1 cellular context compared by ENCODE assay signal in the genomic region with DNA sequence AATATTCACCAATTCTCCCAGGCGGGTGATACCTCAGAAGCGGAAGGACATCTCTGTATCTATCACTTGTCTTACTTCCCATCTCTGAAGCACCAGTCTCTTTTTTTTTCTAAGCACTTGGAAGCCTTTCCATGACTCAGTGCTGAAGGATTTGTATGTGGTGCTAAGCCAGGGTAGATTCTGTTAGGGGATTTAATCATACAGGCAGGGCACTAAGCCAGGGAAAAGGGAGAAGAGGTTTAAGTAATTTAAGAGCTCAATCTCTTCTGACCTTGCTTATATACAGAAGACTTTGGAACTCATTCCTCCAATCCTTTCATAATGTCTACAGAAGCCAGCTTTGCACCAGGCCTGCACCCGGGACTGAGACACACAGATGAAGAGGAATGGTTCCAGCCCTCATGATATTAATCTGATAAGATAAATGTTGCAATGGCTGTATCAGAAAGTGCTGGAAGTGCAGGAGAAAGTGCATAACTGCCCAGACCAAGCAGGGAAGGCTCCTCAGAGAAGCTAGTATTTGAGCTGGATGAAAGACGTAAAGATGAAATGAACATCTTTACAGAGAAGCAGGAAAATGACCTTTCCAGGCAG.
TF ChIP-seq lines count a peak whose summit lies in the region.

No MANE protein-coding gene starts in this region.

TF ChIP-seq in HepG2, 621 proteins besides CTCF, POLR2A, EP300 and RAD21:
- TF ChIP-seq, protein P1, sequence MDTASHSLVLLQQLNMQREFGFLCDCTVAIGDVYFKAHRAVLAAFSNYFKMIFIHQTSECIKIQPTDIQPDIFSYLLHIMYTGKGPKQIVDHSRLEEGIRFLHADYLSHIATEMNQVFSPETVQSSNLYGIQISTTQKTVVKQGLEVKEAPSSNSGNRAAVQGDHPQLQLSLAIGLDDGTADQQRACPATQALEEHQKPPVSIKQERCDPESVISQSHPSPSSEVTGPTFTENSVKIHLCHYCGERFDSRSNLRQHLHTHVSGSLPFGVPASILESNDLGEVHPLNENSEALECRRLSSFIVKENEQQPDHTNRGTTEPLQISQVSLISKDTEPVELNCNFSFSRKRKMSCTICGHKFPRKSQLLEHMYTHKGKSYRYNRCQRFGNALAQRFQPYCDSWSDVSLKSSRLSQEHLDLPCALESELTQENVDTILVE (CRISPR knock-in tag; IDR thresholded peaks at IDR 0.05) = no peak
- TF ChIP-seq, protein P2, sequence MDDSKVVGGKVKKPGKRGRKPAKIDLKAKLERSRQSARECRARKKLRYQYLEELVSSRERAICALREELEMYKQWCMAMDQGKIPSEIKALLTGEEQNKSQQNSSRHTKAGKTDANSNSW (CRISPR knock-in tag; IDR thresholded peaks at IDR 0.05; ENCODE audit: borderline replicate concordance) = no peak
- TF ChIP-seq, protein P3, sequence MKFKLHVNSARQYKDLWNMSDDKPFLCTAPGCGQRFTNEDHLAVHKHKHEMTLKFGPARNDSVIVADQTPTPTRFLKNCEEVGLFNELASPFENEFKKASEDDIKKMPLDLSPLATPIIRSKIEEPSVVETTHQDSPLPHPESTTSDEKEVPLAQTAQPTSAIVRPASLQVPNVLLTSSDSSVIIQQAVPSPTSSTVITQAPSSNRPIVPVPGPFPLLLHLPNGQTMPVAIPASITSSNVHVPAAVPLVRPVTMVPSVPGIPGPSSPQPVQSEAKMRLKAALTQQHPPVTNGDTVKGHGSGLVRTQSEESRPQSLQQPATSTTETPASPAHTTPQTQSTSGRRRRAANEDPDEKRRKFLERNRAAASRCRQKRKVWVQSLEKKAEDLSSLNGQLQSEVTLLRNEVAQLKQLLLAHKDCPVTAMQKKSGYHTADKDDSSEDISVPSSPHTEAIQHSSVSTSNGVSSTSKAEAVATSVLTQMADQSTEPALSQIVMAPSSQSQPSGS (CRISPR knock-in tag; IDR thresholded peaks at IDR 0.05) = no peak
- TF ChIP-seq, protein P4, sequence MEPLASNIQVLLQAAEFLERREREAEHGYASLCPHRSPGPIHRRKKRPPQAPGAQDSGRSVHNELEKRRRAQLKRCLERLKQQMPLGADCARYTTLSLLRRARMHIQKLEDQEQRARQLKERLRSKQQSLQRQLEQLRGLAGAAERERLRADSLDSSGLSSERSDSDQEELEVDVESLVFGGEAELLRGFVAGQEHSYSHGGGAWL (CRISPR knock-in tag; IDR thresholded peaks at IDR 0.05) = no peak
- TF ChIP-seq PRPF4 (IDR thresholded peaks at IDR 0.05; ENCODE audit: low read depth, low read length, poor library complexity, severe bottlenecking) (no peak), ZNF776 (CRISPR knock-in tag; IDR thresholded peaks at IDR 0.05) (no peak), ZNF598 (CRISPR knock-in tag; IDR thresholded peaks at IDR 0.05; ENCODE audit: borderline replicate concordance) (no peak), ZNF766 (CRISPR knock-in tag; IDR thresholded peaks at IDR 0.05; ENCODE audit: borderline replicate concordance) (no peak)
- TF ChIP-seq, protein P5, sequence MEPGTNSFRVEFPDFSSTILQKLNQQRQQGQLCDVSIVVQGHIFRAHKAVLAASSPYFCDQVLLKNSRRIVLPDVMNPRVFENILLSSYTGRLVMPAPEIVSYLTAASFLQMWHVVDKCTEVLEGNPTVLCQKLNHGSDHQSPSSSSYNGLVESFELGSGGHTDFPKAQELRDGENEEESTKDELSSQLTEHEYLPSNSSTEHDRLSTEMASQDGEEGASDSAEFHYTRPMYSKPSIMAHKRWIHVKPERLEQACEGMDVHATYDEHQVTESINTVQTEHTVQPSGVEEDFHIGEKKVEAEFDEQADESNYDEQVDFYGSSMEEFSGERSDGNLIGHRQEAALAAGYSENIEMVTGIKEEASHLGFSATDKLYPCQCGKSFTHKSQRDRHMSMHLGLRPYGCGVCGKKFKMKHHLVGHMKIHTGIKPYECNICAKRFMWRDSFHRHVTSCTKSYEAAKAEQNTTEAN (CRISPR knock-in tag; conservative IDR thresholded peaks at IDR 0.05) = no peak
- TF ChIP-seq, protein P6, sequence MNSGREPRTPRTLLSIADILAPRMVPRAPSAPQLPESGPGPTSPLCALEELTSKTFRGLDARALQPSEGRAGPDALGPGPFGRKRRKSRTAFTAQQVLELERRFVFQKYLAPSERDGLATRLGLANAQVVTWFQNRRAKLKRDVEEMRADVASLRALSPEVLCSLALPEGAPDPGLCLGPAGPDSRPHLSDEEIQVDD (CRISPR knock-in tag; IDR thresholded peaks at IDR 0.05; ENCODE audit: borderline replicate concordance) = no peak
TF ChIP-seq in HepG2: peak in this region for 0.
